ENCODE assay signal across 8 cellular contexts in the genomic region with DNA sequence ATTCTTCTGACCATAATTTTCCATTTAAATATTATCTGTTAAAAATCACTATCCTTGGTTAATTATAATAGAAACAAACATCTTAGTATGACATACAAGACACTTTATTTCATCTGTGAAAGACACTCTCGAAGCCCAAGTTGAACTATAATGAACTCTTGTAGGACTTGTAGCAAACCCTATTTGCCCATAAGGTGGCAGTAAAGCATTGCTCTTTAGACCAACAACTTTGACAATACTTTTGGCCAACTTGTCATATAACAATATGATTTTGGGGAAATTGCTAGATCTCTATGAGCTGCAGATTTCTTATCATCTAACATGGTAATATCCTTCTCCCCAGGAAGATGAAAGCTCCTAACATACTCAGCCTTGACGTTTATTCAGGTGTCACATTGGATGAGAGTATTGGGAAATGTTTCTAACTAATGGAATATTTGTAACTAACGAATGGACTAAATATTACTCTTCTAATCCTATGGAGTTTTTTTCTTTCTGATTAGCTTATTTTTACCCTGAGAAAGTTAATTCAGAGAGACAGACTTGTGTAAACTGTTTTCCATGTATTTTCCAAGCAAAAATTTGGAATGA. TPM values are rescaled to one million over a fixed set of nuclear protein-coding genes. Genes with fewer than 3 reads are reported as not detected.
A peak's percentile ranks its signal among the peaks of the same experiment; 100 is the strongest.
DNase-seq lines count a peak whose midpoint lies in the region; ATAC-seq and TF ChIP-seq lines count a peak whose summit lies in the region.

No MANE protein-coding gene starts in this region.

- no peaks in the 10 kb centered on the region for H3K9me3 ChIP-seq in parathyroid adenoma (ENCODE audit: control insufficient read depth, low read length)

- H3K27ac ChIP-seq in foreskin keratinocyte (no peak overlapping the region), parathyroid adenoma (no peak overlapping the region)

- H3K4me3 ChIP-seq in NB4 (ENCODE audit: low read depth, low read length) (no peak overlapping the region), parathyroid adenoma (ENCODE audit: low read depth, low read length) (no peak overlapping the region)

- no peaks in the 10 kb centered on the region for H3K36me3 ChIP-seq in parathyroid adenoma (ENCODE audit: control insufficient read depth, insufficient read depth, low read length)

- no peak overlapping the region for H2AFZ ChIP-seq in parathyroid adenoma

- TF ChIP-seq POLR2A in NB4 (IDR thresholded peaks at IDR 0.05; ENCODE audit: extremely low read depth, insufficient read length), result no peak

- peak; percentile 79 for ATAC-seq in GM21723 (IDR thresholded peaks at IDR 0.05; ENCODE audit: unreplicated experiment)
- ATAC-seq in foreskin keratinocyte, result peak; percentile 60
- no peak for ATAC-seq in HG02840 (IDR thresholded peaks at IDR 0.05; ENCODE audit: low FRiP score, unreplicated experiment)

- H3K27me3 ChIP-seq in foreskin keratinocyte (no peaks in the 10 kb centered on the region), parathyroid adenoma (ENCODE audit: control insufficient read depth, insufficient read depth, low read length) (no peaks in the 10 kb centered on the region)

- DNase-seq in EL (peak; percentile 45), NB4 (ENCODE audit: low read depth) (peak; percentile 71), SW480 (ENCODE audit: low spot score) (peak; percentile 70), foreskin keratinocyte (peak in 1 of 2 donors; percentile 50), hepatic stellate cell (ENCODE audit: low spot score) (no peak)

- H3K4me2 ChIP-seq in parathyroid adenoma (ENCODE audit: low read length), result no peak overlapping the region

- H3K4me1 ChIP-seq in foreskin keratinocyte (no peaks in the 10 kb centered on the region), parathyroid adenoma (no peaks in the 10 kb centered on the region)

- TF ChIP-seq CTCF in NB4 (IDR thresholded peaks at IDR 0.05; ENCODE audit: low read depth, low read length), result peak; percentile 52
- TF ChIP-seq CTCF in foreskin keratinocyte (conservative IDR thresholded peaks at IDR 0.05), result peak; percentile 92
- TF ChIP-seq CTCF in parathyroid adenoma (IDR thresholded peaks at IDR 0.05), result peak; percentile 38

- H3K79me2 ChIP-seq in parathyroid adenoma, result no peaks in the 10 kb centered on the region

- no peak overlapping the region for H3K9ac ChIP-seq in parathyroid adenoma

RNA-seq across cellular contexts. Expression of a gene that starts 11.0 kb away (rescaled TPM):
- total RNA-seq in foreskin keratinocyte, result not detected in 2 replicates
- not detected in 2 replicates for polyA plus RNA-seq in foreskin keratinocyte

RNA-seq across cellular contexts. Expression of a gene that starts 23.5 kb away (rescaled TPM):
- 0.61 and 1.1 TPM in 2 replicates for total RNA-seq in foreskin keratinocyte
- polyA plus RNA-seq in foreskin keratinocyte, result 1.8 and 2.5 TPM in 2 replicates

RNA-seq across cellular contexts. Expression of a gene that starts 59.0 kb away (rescaled TPM):
- total RNA-seq in foreskin keratinocyte, result not detected in 2 replicates
- polyA plus RNA-seq in foreskin keratinocyte, result not detected in 2 replicates

Comparison
In these comparisons a context has a peak if more than half of its experiments do, and no peak if none do; other contexts are left out.
1. CTCF ChIP-seq: peak in every context shown above with its lines; median percentile 92 in foreskin keratinocyte; 52 in NB4; 38 in parathyroid adenoma.